ENCODE assay signal across 27 cellular contexts in genomic region chr4:107828315-107828714, GRCh38.
"Had no signal": no experiment of that assay in that cellular context is flagged by ENCODE, and none has a peak within 500 bp of the region (broad histone marks: within the 10 kb centered on the region; RNA-seq: fewer than 3 reads in every experiment).

No MANE protein-coding gene starts in this region.

- H3K27ac ChIP-seq: gastrocnemius medialis, neural progenitor cell, right lobe of liver, skin epidermis, thyroid gland had no signal

- H3K36me3 Mint-ChIP-seq: activated naive CD4-positive, alpha-beta T cell treated with anti-CD3 and anti-CD28 coated beads, Interleukin-2, amount 50 U/mL, for 72 hours; natural killer cell; neural progenitor cell; stimulated activated effector memory CD8-positive, alpha-beta T cell treated with anti-CD3 and anti-CD28 coated beads, Interleukin-12 subunit alpha, Interleukin-12 subunit beta, amount 100 ng/mL, for 72 hours had no signal

- H3K36me3 ChIP-seq: gastrocnemius medialis, neural progenitor cell, right lobe of liver, thyroid gland had no signal

- DNase-seq: activated CD4-positive, alpha-beta memory T cell treated with anti-CD3 and anti-CD28 coated beads, Interleukin-2, amount 10 ng/mL, durations not matched to agents 7 days and 5 days; activated CD4-positive, alpha-beta T cell treated with anti-CD3 and anti-CD28 coated beads for 1 hour; activated CD4-positive, alpha-beta T cell treated with anti-CD3 and anti-CD28 coated beads, Interleukin-2, amount 10 ng/mL, durations not matched to agents 7 days and 5 days; activated CD8-positive, alpha-beta memory T cell treated with anti-CD3 and anti-CD28 coated beads, Interleukin-2, amount 50 U/mL, for 48 hours; activated T-cell treated with anti-CD3 and anti-CD28 coated beads, Interleukin-2, amount 50 U/mL, for 24 hours; dermis blood vessel endothelial cell; effector CD4-positive, alpha-beta T cell; gastrocnemius medialis; islet precursor cell; left cardiac atrium; mesendoderm; natural killer cell; right lobe of liver; stimulated activated CD4-positive, alpha-beta T cell treated with anti-CD3 and anti-CD28 coated beads, Interleukin-12 subunit alpha, Interleukin-12 subunit beta, amount 100 ng/mL, for 4 hours; stimulated activated CD4-positive, alpha-beta T cell treated with anti-CD3 and anti-CD28 coated beads, Interleukin-4, amount 100 ng/mL, for 24 hours; stimulated activated naive CD8-positive, alpha-beta T cell treated with anti-CD3 and anti-CD28 coated beads, Interleukin-15, amount 100 ng/mL, for 72 hours; substantia nigra; T-helper 17 cell; T1000; thyroid gland had no signal

- H3K9me3 ChIP-seq: gastrocnemius medialis, right lobe of liver, thyroid gland had no signal

- H3K4me3 Mint-ChIP-seq: activated CD4-positive, alpha-beta memory T cell treated with anti-CD3 and anti-CD28 coated beads, Interleukin-2, amount 10 ng/mL, durations not matched to agents 7 days and 5 days; activated CD4-positive, alpha-beta T cell treated with anti-CD3 and anti-CD28 coated beads, Interleukin-2, amount 10 ng/mL, durations not matched to agents 7 days and 5 days; activated T-cell treated with anti-CD3 and anti-CD28 coated beads, Interleukin-2, amount 50 U/mL, for 24 hours; activated T-helper 17 cell treated with anti-CD3 and anti-CD28 coated beads, Interleukin-2, amount 50 U/mL, for 72 hours; natural killer cell; neural progenitor cell; stimulated activated effector memory CD8-positive, alpha-beta T cell treated with anti-CD3 and anti-CD28 coated beads, Interleukin-12 subunit alpha, Interleukin-12 subunit beta, amount 100 ng/mL, for 72 hours; stimulated activated naive CD8-positive, alpha-beta T cell treated with anti-CD3 and anti-CD28 coated beads, Interleukin-15, amount 100 ng/mL, for 72 hours; T-helper 17 cell had no signal

- H3K4me1 Mint-ChIP-seq: activated T-helper 17 cell treated with anti-CD3 and anti-CD28 coated beads, Interleukin-2, amount 50 U/mL, for 72 hours had no signal

- H3K9me3 Mint-ChIP-seq: activated CD4-positive, alpha-beta memory T cell treated with anti-CD3 and anti-CD28 coated beads, Interleukin-2, amount 10 ng/mL, durations not matched to agents 7 days and 5 days; activated CD4-positive, alpha-beta T cell treated with anti-CD3 and anti-CD28 coated beads, Interleukin-2, amount 10 ng/mL, durations not matched to agents 7 days and 5 days; activated naive CD4-positive, alpha-beta T cell treated with anti-CD3 and anti-CD28 coated beads, Interleukin-2, amount 50 U/mL, for 72 hours; activated T-cell treated with anti-CD3 and anti-CD28 coated beads, Interleukin-2, amount 50 U/mL, for 24 hours; activated T-helper 17 cell treated with anti-CD3 and anti-CD28 coated beads, Interleukin-2, amount 50 U/mL, for 72 hours; natural killer cell; neural progenitor cell; stimulated activated effector memory CD8-positive, alpha-beta T cell treated with anti-CD3 and anti-CD28 coated beads, Interleukin-12 subunit alpha, Interleukin-12 subunit beta, amount 100 ng/mL, for 72 hours; stimulated activated naive CD8-positive, alpha-beta T cell treated with anti-CD3 and anti-CD28 coated beads, Interleukin-15, amount 100 ng/mL, for 72 hours had no signal

- H3K27ac Mint-ChIP-seq: activated CD4-positive, alpha-beta memory T cell treated with anti-CD3 and anti-CD28 coated beads, Interleukin-2, amount 10 ng/mL, durations not matched to agents 7 days and 5 days; activated CD4-positive, alpha-beta T cell treated with anti-CD3 and anti-CD28 coated beads, Interleukin-2, amount 10 ng/mL, durations not matched to agents 7 days and 5 days; activated naive CD4-positive, alpha-beta T cell treated with anti-CD3 and anti-CD28 coated beads, Interleukin-2, amount 50 U/mL, for 72 hours; activated T-cell treated with anti-CD3 and anti-CD28 coated beads, Interleukin-2, amount 50 U/mL, for 24 hours; activated T-helper 17 cell treated with anti-CD3 and anti-CD28 coated beads, Interleukin-2, amount 50 U/mL, for 72 hours; natural killer cell; neural progenitor cell; stimulated activated effector memory CD8-positive, alpha-beta T cell treated with anti-CD3 and anti-CD28 coated beads, Interleukin-12 subunit alpha, Interleukin-12 subunit beta, amount 100 ng/mL, for 72 hours; stimulated activated naive CD8-positive, alpha-beta T cell treated with anti-CD3 and anti-CD28 coated beads, Interleukin-15, amount 100 ng/mL, for 72 hours; T-helper 17 cell had no signal

- H3K4me3 ChIP-seq: gastrocnemius medialis, hepatocyte, neural progenitor cell, right lobe of liver, skin epidermis, thyroid gland had no signal

- ATAC-seq: activated naive CD4-positive, alpha-beta T cell treated with anti-CD3 and anti-CD28 coated beads, Interleukin-2, amount 50 U/mL, for 72 hours; activated T-helper 17 cell treated with anti-CD3 and anti-CD28 coated beads, Interleukin-2, amount 50 U/mL, for 72 hours; gastrocnemius medialis; left cardiac atrium; natural killer cell; right lobe of liver; SK-N-SH treated with all-trans-retinoic acid at 6 μM for 48 hours; stimulated activated effector memory CD8-positive, alpha-beta T cell treated with anti-CD3 and anti-CD28 coated beads, Interleukin-12 subunit alpha, Interleukin-12 subunit beta, amount 100 ng/mL, for 72 hours; stimulated activated naive CD8-positive, alpha-beta T cell treated with anti-CD3 and anti-CD28 coated beads, Interleukin-15, amount 100 ng/mL, for 72 hours; T-helper 17 cell had no signal

- H3K27me3 ChIP-seq: gastrocnemius medialis, hepatocyte, right lobe of liver, thyroid gland had no signal
